ENCODE assay signal across 9 cellular contexts in genomic region chr2:187024739-187025138, GRCh38.
"Had no signal": no experiment of that assay in that cellular context is flagged by ENCODE, and none has a peak within 500 bp of the region (broad histone marks: within the 10 kb centered on the region; RNA-seq: fewer than 3 reads in every experiment).

No MANE protein-coding gene starts in this region.

- H3K4me2 ChIP-seq: KMS-11 had no signal

- H3K4me3 Mint-ChIP-seq: HFFc6, IgD-negative memory B cell had no signal

- H3K9ac ChIP-seq: GM23248, KMS-11 had no signal

- H3K27ac ChIP-seq: GM23248, KMS-11 had no signal

- H3K27me3 Mint-ChIP-seq: IgD-negative memory B cell had no signal

- H3K9me3 ChIP-seq: HAP-1 had no signal

- H3K36me3 Mint-ChIP-seq: IgD-negative memory B cell had no signal

- H3K36me3 ChIP-seq: HAP-1 had no signal

- ATAC-seq: HCT116 had no signal

- H3K4me3 ChIP-seq: GM23248, HAP-1 had no signal

- H3K27ac Mint-ChIP-seq: HFFc6, IgD-negative memory B cell had no signal

- H3K4me1 Mint-ChIP-seq: IgD-negative memory B cell had no signal

- H2AFZ ChIP-seq: GM23248 had no signal

- FAIRE-seq: HTR-8/SVneo had no signal

- DNase-seq: GOT3, H7 had no signal
